10 cellular contexts compared by ENCODE assay signal in the genomic region with DNA sequence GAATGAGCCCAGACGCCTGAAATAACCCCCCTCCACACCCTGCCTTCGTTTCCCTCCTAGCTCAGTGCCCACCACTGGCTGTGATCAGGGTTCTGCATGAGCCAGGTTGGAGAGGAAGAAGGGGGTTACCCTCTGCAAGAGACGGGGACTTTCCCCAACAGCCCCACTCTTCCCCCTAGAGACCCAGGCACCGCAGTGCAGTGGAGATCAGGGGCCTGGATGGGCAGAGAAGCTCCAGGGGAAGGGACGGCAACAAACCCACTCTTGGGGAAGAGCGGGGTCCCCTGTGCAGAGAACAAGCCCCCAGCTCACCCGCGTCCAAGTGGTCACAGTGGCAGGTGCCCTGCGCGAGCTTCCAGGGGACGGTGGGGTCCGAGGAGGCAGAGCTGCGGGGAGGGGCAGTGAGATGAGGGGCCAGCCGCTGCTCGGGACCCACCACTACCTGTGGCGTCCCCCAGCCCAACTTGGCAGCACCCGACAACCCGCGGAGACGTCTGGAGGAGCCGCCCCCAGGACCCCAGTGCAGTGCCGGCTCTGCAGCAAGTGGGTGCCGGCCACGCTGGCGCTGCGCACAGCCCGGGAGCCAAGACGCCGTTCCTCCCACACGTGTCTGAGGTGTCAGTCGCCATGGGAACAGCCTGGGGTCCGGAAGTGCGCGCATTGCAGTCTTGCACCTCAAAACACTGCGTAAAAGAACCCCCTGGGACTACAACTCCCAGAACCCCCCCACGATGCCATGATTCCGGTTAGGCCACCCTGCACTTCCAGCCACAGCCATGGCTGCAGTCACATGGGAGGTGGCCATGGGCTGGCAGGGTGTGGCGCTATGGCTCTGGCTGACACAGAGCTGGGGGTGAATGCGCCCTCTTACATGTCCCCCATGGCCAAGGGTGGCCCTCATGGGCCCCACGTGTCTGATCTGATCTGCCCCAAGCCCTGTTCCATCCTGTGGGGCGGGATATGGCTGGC. TPM values are rescaled to one million over a fixed set of nuclear protein-coding genes. Genes with fewer than 3 reads are reported as not detected.
DNase-seq lines count a peak whose midpoint lies in the region; ATAC-seq, FAIRE-seq and TF ChIP-seq lines count a peak whose summit lies in the region.
"Had no signal": no experiment of that assay in that cellular context is flagged by ENCODE, and none has a peak within 500 bp of the region (broad histone marks: within the 10 kb centered on the region; RNA-seq: fewer than 3 reads in every experiment).

No MANE protein-coding gene starts in this region.

- WGBS in mammary epithelial cell (ENCODE audit: low coverage, missing lambda C conversion rate): 53% methylated on average over 6 of the region's 41 CpGs
- WGBS in H1 (ENCODE audit: extremely low coverage in 1 of 2, insufficient coverage in 1 of 2, insufficient read length in 1 of 2, insufficient replicate concordance in 2 of 2, low coverage in 1 of 2, low lambda C conversion rate in 2 of 2, missing lambda C conversion rate in 1 of 2), 2 experiments: 92% methylated on average over 36 of the region's 41 CpGs; no CpG with 5 or more reads in 1 of the 2 experiments

- peak overlapping the region; percentile 68; the same call in 1 of the 2 replicates for H4K8ac ChIP-seq in H1 (ENCODE audit: extremely low read depth, insufficient read depth, low read length)

- H3K9me3 Mint-ChIP-seq in MCF 10A (ENCODE audit: unreplicated experiment): no peaks in the 10 kb centered on the region
- H3K9me3 Mint-ChIP-seq in activated CD4-positive, alpha-beta memory T cell treated with anti-CD3 and anti-CD28 coated beads for 36 hours: no peaks in the 10 kb centered on the region
- H3K9me3 Mint-ChIP-seq in nephron progenitor cell: no peaks in the 10 kb centered on the region

- H3K4me3 ChIP-seq in mammary epithelial cell (replicated peaks in 1 of 3; ENCODE audit: insufficient read depth in 1 of 3, low read depth in 2 of 3, low read length in 3 of 3) (peak overlapping the region in 1 of 3 experiments; percentile 20), H1 (ENCODE audit: extremely low read depth in 1 of 4, insufficient read depth in 2 of 4, low read depth in 3 of 4, low read length in 4 of 4) (no peak overlapping the region)
- H3K4me3 ChIP-seq: SK-N-MC had no signal

- H3K23ac ChIP-seq in H1 (ENCODE audit: insufficient read length): no peak overlapping the region

- H3K27ac Mint-ChIP-seq in MCF 10A (ENCODE audit: low read depth, unreplicated experiment) (no peak overlapping the region), nephron progenitor cell (no peak overlapping the region)
- H3K27ac Mint-ChIP-seq in activated CD4-positive, alpha-beta memory T cell treated with anti-CD3 and anti-CD28 coated beads for 36 hours: no peak overlapping the region

- H2BK20ac ChIP-seq in H1 (ENCODE audit: low read length): no peak overlapping the region

- no peak overlapping the region for H3K27ac ChIP-seq in mammary epithelial cell (ENCODE audit: insufficient read depth, low read depth, low read length)
- no peak overlapping the region for H3K27ac ChIP-seq in H1 (ENCODE audit: low read depth, low read length)
- H3K27ac ChIP-seq: neutrophil, SK-N-MC had no signal

- no TSS peak for BruUV-seq in mammary epithelial cell (replicated peaks; lab: Mats Ljungman, UMichigan)
- no TSS peak for BruUV-seq in MCF 10A (replicated peaks; lab: Mats Ljungman, UMichigan)

- TF ChIP-seq EP300 in H1 (IDR thresholded peaks at IDR 0.05; ENCODE audit: borderline replicate concordance in 1 of 2, low read depth in 2 of 2, low read length in 2 of 2): no peak

- no peak overlapping the region for H3K4ac ChIP-seq in H1 (replicated peaks; ENCODE audit: insufficient read length, low read depth, low read length)

- CTCF ChIA-PET in mammary epithelial cell (lab: Charles Lee; ENCODE audit: low non-redundant PET) (no interaction called here), MCF 10A (lab: Yijun Ruan, JAX) (interaction anchor here (0.6 kb wide), 3 partner anchors 64 to 639 kb away, joined by 3 to 4 read pairs (median 3); no protein-coding TSS in a partner anchor), H1 (lab: Charles Lee; ENCODE audit: partially characterized antibody) (interaction anchor here (1.0 to 1.2 kb wide), 3 partner anchors 17 to 18 kb away, joined by 3 read pairs; no protein-coding TSS in a partner anchor)
- CTCF ChIA-PET in activated CD4-positive, alpha-beta memory T cell treated with anti-CD3 and anti-CD28 coated beads for 36 hours (lab: Charles Lee): interaction anchor here (0.5 to 1.1 kb wide), 2 partner anchors 170 to 227 kb away, joined by 3 read pairs; no protein-coding TSS in a partner anchor

- H4K91ac ChIP-seq in H1 (replicated peaks; ENCODE audit: insufficient read length, low read length): no peak overlapping the region

- dilution Hi-C loops in mammary epithelial cell (cut with HindIII; ENCODE audit: low sequenced_read_pairs): no loop called here

- H4K5ac ChIP-seq in H1 (ENCODE audit: insufficient read length, low read depth, low read length): no peak overlapping the region

- H3K23me2 ChIP-seq in H1 (ENCODE audit: low read depth, low read length): no peaks in the 10 kb centered on the region

- H3K4me3 Mint-ChIP-seq in MCF 10A (ENCODE audit: unreplicated experiment): no peak overlapping the region
- peak overlapping the region; percentile 17 for H3K4me3 Mint-ChIP-seq in activated CD4-positive, alpha-beta memory T cell treated with anti-CD3 and anti-CD28 coated beads for 36 hours
- no peak overlapping the region for H3K4me3 Mint-ChIP-seq in nephron progenitor cell

- no peak overlapping the region for H2BK120ac ChIP-seq in H1 (replicated peaks; ENCODE audit: low read depth, low read length)

- H3K4me1 Mint-ChIP-seq in MCF 10A (ENCODE audit: insufficient read depth, unreplicated experiment) (no peaks in the 10 kb centered on the region), nephron progenitor cell (peaks cover 5% of the 10 kb centered on the region)
- peaks cover 9% of the 10 kb centered on the region for H3K4me1 Mint-ChIP-seq in activated CD4-positive, alpha-beta memory T cell treated with anti-CD3 and anti-CD28 coated beads for 36 hours (ENCODE audit: low read depth)

- H3K36me3 ChIP-seq in mammary epithelial cell (ENCODE audit: insufficient read depth, low read length): no peaks in the 10 kb centered on the region
- H3K36me3 ChIP-seq in H1 (ENCODE audit: control insufficient read depth in 2 of 4, insufficient read depth in 4 of 4, low read length in 3 of 4): no peaks in the 10 kb centered on the region
- H3K36me3 ChIP-seq: neutrophil had no signal

- ATAC-seq in HG03097 (IDR thresholded peaks at IDR 0.05; ENCODE audit: low FRiP score, unreplicated experiment): no peak
- ATAC-seq in HG02571 (IDR thresholded peaks at IDR 0.05; ENCODE audit: unreplicated experiment): no peak

- H4K20me1 ChIP-seq in mammary epithelial cell (ENCODE audit: insufficient read depth, low read length): no peaks in the 10 kb centered on the region
- no peaks in the 10 kb centered on the region for H4K20me1 ChIP-seq in H1 (replicated peaks in 1 of 2; ENCODE audit: control insufficient read depth in 1 of 2, insufficient read depth in 2 of 2, low read length in 2 of 2)

- POLR2A ChIA-PET in MCF 10A (lab: Yijun Ruan, JAX): no interaction called here
- POLR2A ChIA-PET in activated CD4-positive, alpha-beta memory T cell treated with anti-CD3 and anti-CD28 coated beads for 36 hours (lab: Charles Lee): no interaction called here
- POLR2A ChIA-PET in H1 (lab: Charles Lee; ENCODE audit: partially characterized antibody): no interaction called here

- no peak overlapping the region for H3K14ac ChIP-seq in H1 (ENCODE audit: insufficient read length)

- H2AFZ ChIP-seq in mammary epithelial cell (ENCODE audit: low read depth, low read length) (peak overlapping the region; percentile 77), H1 (ENCODE audit: low read length) (0 out of 2 replicates have a peak overlapping the region, but pooled peaks have one; percentile 32)

- H3K4me2 ChIP-seq in mammary epithelial cell (ENCODE audit: insufficient read depth, low read depth, low read length) (peak overlapping the region; percentile 60), H1 (ENCODE audit: insufficient read depth in 1 of 2, low read depth in 2 of 2, low read length in 2 of 2) (no peak overlapping the region)

- intact Hi-C loops in mammary epithelial cell (cut with micrococcal nuclease) (no loop called here), MCF 10A (cut with micrococcal nuclease) (no loop called here)
- intact Hi-C loops in activated CD4-positive, alpha-beta memory T cell treated with anti-CD3 and anti-CD28 coated beads for 36 hours (cut with micrococcal nuclease): loop anchor here (5.0 kb wide), 1 partner anchor 38 kb away; no protein-coding TSS in a partner anchor

- H3K18ac ChIP-seq in H1 (ENCODE audit: extremely low read depth, low read length): no peak overlapping the region

- H2BK15ac ChIP-seq in H1 (ENCODE audit: low read length): no peak overlapping the region

- no peak overlapping the region for H2AK5ac ChIP-seq in H1 (ENCODE audit: low read depth, low read length)

- DNase-seq in mammary epithelial cell (peak; percentile 11), MCF 10A (ENCODE audit: unreplicated experiment) (no peak), H1 (ENCODE audit: low read depth in 1 of 2, low spot score in 2 of 2) (no peak), nephron progenitor cell (no peak)
- DNase-seq in activated CD4-positive, alpha-beta memory T cell treated with anti-CD3 and anti-CD28 coated beads for 36 hours: peak; percentile 76
- DNase-seq in stimulated activated CD4-positive, alpha-beta T cell treated with anti-CD3 and anti-CD28 coated beads, TNF-alpha, amount 100 ng/mL, for 24 hours (ENCODE audit: low read depth in 3 of 3): peak; percentile 31 to 57 (median 31)

- TF ChIP-seq RAD21 in H1 (IDR thresholded peaks at IDR 0.05 in 1 of 2, conservative IDR thresholded peaks at IDR 0.05 in 1 of 2; ENCODE audit: low read depth in 2 of 2, low read length in 2 of 2): no peak

- peaks cover 15% of the 10 kb centered on the region for H3K27me3 Mint-ChIP-seq in MCF 10A (ENCODE audit: insufficient read depth, unreplicated experiment)
- H3K27me3 Mint-ChIP-seq in activated CD4-positive, alpha-beta memory T cell treated with anti-CD3 and anti-CD28 coated beads for 36 hours: no peaks in the 10 kb centered on the region
- H3K27me3 Mint-ChIP-seq in nephron progenitor cell (ENCODE audit: low read depth, poor library complexity): peaks cover 2% of the 10 kb centered on the region

- H3K9me3 ChIP-seq in mammary epithelial cell (replicated peaks; ENCODE audit: insufficient read depth, low read length) (no peaks in the 10 kb centered on the region), H1 (ENCODE audit: insufficient read depth in 2 of 2, low read depth in 1 of 2, low read length in 1 of 2) (no peaks in the 10 kb centered on the region)
- H3K9me3 ChIP-seq: neutrophil had no signal

- H3K4me1 ChIP-seq in mammary epithelial cell (ENCODE audit: insufficient read depth, low read length): peaks cover 6% of the 10 kb centered on the region
- no peaks in the 10 kb centered on the region for H3K4me1 ChIP-seq in H1 (replicated peaks in 1 of 4; ENCODE audit: control insufficient read depth in 3 of 4, insufficient read depth in 4 of 4, low read length in 3 of 4)

- H2BK12ac ChIP-seq in H1 (ENCODE audit: low read depth, low read length): no peak overlapping the region

- FAIRE-seq in H1 (lab: Jason Lieb, UNC): no peak

- in situ Hi-C loops in mammary epithelial cell (cut with MboI; ENCODE audit: low sequenced_read_pairs in 2 of 2): no loop called here

- H2BK5ac ChIP-seq in H1 (ENCODE audit: low read depth, low read length): no peak overlapping the region

- TF ChIP-seq POLR2A in H1 (IDR thresholded peaks at IDR 0.05; ENCODE audit: control extremely low read depth in 1 of 2, low read depth in 2 of 2, low read length in 2 of 2): no peak

- H3K36me3 Mint-ChIP-seq in MCF 10A (ENCODE audit: insufficient read depth, unreplicated experiment): no peaks in the 10 kb centered on the region
- no peaks in the 10 kb centered on the region for H3K36me3 Mint-ChIP-seq in activated CD4-positive, alpha-beta memory T cell treated with anti-CD3 and anti-CD28 coated beads for 36 hours
- no peaks in the 10 kb centered on the region for H3K36me3 Mint-ChIP-seq in nephron progenitor cell (ENCODE audit: low read depth)

- no peaks in the 10 kb centered on the region for H3K27me3 ChIP-seq in mammary epithelial cell (ENCODE audit: insufficient read depth, low read length)
- no peaks in the 10 kb centered on the region for H3K27me3 ChIP-seq in H1 (replicated peaks in 1 of 4; ENCODE audit: control insufficient read depth in 3 of 4, extremely low read depth in 1 of 4, insufficient read depth in 3 of 4, low read length in 3 of 4)
- H3K27me3 ChIP-seq: neutrophil had no signal

- H3K79me1 ChIP-seq in H1 (ENCODE audit: low read depth, low read length): no peaks in the 10 kb centered on the region

- H3K79me2 ChIP-seq in mammary epithelial cell (ENCODE audit: insufficient read depth, low read length): no peaks in the 10 kb centered on the region
- no peaks in the 10 kb centered on the region for H3K79me2 ChIP-seq in H1 (ENCODE audit: control insufficient read depth in 1 of 2, insufficient read depth in 2 of 2, low read length in 2 of 2)

- no peak for TF ChIP-seq CTCF in mammary epithelial cell (conservative IDR thresholded peaks at IDR 0.05 in 1 of 2, IDR thresholded peaks at IDR 0.05 in 1 of 2; ENCODE audit: extremely low read depth in 1 of 2, insufficient read depth in 1 of 2, low read depth in 1 of 2, low read length in 2 of 2)
- no peak for TF ChIP-seq CTCF in MCF 10A (IDR thresholded peaks at IDR 0.05; ENCODE audit: unreplicated experiment)
- TF ChIP-seq CTCF in H1 (IDR thresholded peaks at IDR 0.05; ENCODE audit: control extremely low read depth in 1 of 3, insufficient read depth in 1 of 3, low read depth in 1 of 3, low read length in 3 of 3): no peak
- TF ChIP-seq CTCF in nephron progenitor cell (IDR thresholded peaks at IDR 0.05): no peak

- H3K56ac ChIP-seq in H1 (replicated peaks; ENCODE audit: insufficient read length, low read depth, low read length): no peak overlapping the region

- H3K9ac ChIP-seq in mammary epithelial cell (ENCODE audit: insufficient read depth, low read length) (no peak overlapping the region), H1 (replicated peaks in 1 of 4; ENCODE audit: extremely low read depth in 1 of 4, low read depth in 3 of 4, low read length in 3 of 4) (no peak overlapping the region)

RNA-seq across cellular contexts. Expression of gene WIPI2, which starts 45.8 kb away (rescaled TPM):
- total RNA-seq in mammary epithelial cell (10 to 100 TPM; 56.8 to 66.0 TPM), MCF 10A (2022) (47.1 and 53.9 TPM in 2 replicates)
- polyA plus RNA-seq in mammary epithelial cell (57.2 TPM), H1 (2011; rRNA removed) (52.2 and 53.5 TPM in 2 replicates)
- 24.6 TPM for polyA minus RNA-seq in mammary epithelial cell
- 10 to 100 TPM; 46.0 to 46.7 TPM for total RNA-seq in activated CD4-positive, alpha-beta memory T cell treated with anti-CD3 and anti-CD28 coated beads for 36 hours
- total RNA-seq in H1 (2021; fragmentation: NEBNext Ultra II Directional; extraction: Animal tissue kit (Norgen Biotek cat#: 25700)): 74.4 and 75.4 TPM in 2 replicates
- 67.7 TPM for polyA plus RNA-seq in H1 (2011; cell fraction: cytosol; rRNA removed)
- 61.8 TPM for polyA plus RNA-seq in H1 (2011; cell fraction: nucleus; rRNA removed)
- 46.4 to 63.1 TPM (median 53.1 TPM) in 4 replicates for polyA plus RNA-seq in H1 (2012, experiment 1 of 2)
- polyA plus RNA-seq in H1 (2012, experiment 2 of 2): 41.2 TPM
- 73.4 TPM for polyA plus RNA-seq in H1 (2013, experiment 1 of 2)
- polyA plus RNA-seq in H1 (2013, experiment 2 of 2): 71.8 TPM
- polyA minus RNA-seq in H1 (2011; rRNA and poly(A)+ RNA removed): 118 and 148 TPM in 2 replicates
- 49.2 TPM for polyA minus RNA-seq in H1 (2011; cell fraction: cytosol; rRNA and poly(A)+ RNA removed)
- polyA minus RNA-seq in H1 (2011; cell fraction: nucleus; rRNA and poly(A)+ RNA removed): 33.1 TPM

Comparison
In these comparisons a context has a peak if more than half of its experiments do, and no peak if none do; other contexts are left out.
1. DNase-seq: peak in mammary epithelial cell (single experiment), activated CD4-positive, alpha-beta memory T cell treated with anti-CD3 and anti-CD28 coated beads for 36 hours (single experiment) and stimulated activated CD4-positive, alpha-beta T cell treated with anti-CD3 and anti-CD28 coated beads, TNF-alpha, amount 100 ng/mL, for 24 hours (3 of 3); none in MCF 10A (single experiment), H1 (0 of 2) and nephron progenitor cell (single experiment).